14 cellular contexts compared by ENCODE assay signal in genomic region chr13:110232756-110233155, GRCh38.
DNase-seq lines count a peak whose midpoint lies in the region; ATAC-seq, FAIRE-seq and TF ChIP-seq lines count a peak whose summit lies in the region.
"Had no signal": no experiment of that assay in that cellular context is flagged by ENCODE, and none has a peak within 500 bp of the region (broad histone marks: within the 10 kb centered on the region; RNA-seq: fewer than 3 reads in every experiment).

No MANE protein-coding gene starts in this region.

- H3K9me3 ChIP-seq in astrocyte (ENCODE audit: insufficient read depth, low read depth, low read length) (no peaks in the 10 kb centered on the region), right atrium auricular region (no peaks in the 10 kb centered on the region)

- no peaks in the 10 kb centered on the region for H3K9me3 Mint-ChIP-seq in astrocyte (ENCODE audit: unreplicated experiment)
- H3K9me3 Mint-ChIP-seq: activated B cell treated with CpG ODN at 0.5 μM for 24 hours; central memory CD8-positive, alpha-beta T cell; stimulated activated naive B cell treated with anti-CD40 and anti-IgM and Interleukin-4, amounts not matched to agents 10 μg/mL and 1 μg/mL and 100 μg/mL, for 72 hours had no signal

- peak overlapping the region; percentile 41 for H3K9ac ChIP-seq in astrocyte (ENCODE audit: low read length)

- H3K4me2 ChIP-seq in astrocyte (ENCODE audit: low read length): peak overlapping the region; percentile 36
- H3K4me2 ChIP-seq: hepatocyte had no signal

- peak; percentile 54 for DNase-seq in AG20443 (ENCODE audit: low spot score)
- DNase-seq in astrocyte (ENCODE audit: low read depth): no peak
- no peak for DNase-seq in right atrium auricular region (ENCODE audit: low spot score)
- DNase-seq in skeletal muscle cell (ENCODE audit: low read depth): peak; percentile 85
- no peak for DNase-seq in SW 1271 (lab: John Stamatoyannopoulos, UW)
- DNase-seq in cortex of kidney (lab: John Stamatoyannopoulos, UW): no peak
- no peak for DNase-seq in iPS-NIHi7 (ENCODE audit: extremely low spot score)
- DNase-seq: activated B cell treated with CpG ODN at 0.5 μM for 24 hours; AML-193; DMS79 treated with DMSO at 0.1 percent for 48 hours; stimulated activated naive B cell treated with anti-CD40 and anti-IgM and Interleukin-4, amounts not matched to agents 10 μg/mL and 1 μg/mL and 100 μg/mL, for 72 hours had no signal

- peaks cover 86% of the 10 kb centered on the region for H4K20me1 ChIP-seq in astrocyte (ENCODE audit: insufficient read depth, low read length)

- H3K79me2 ChIP-seq in astrocyte (ENCODE audit: insufficient read depth, low read length): peaks cover 89% of the 10 kb centered on the region

- H3K27ac Mint-ChIP-seq in astrocyte (ENCODE audit: unreplicated experiment): no peak overlapping the region
- H3K27ac Mint-ChIP-seq: activated B cell treated with CpG ODN at 0.5 μM for 24 hours; stimulated activated naive B cell treated with anti-CD40 and anti-IgM and Interleukin-4, amounts not matched to agents 10 μg/mL and 1 μg/mL and 100 μg/mL, for 72 hours had no signal

- H3K36me3 ChIP-seq in astrocyte (ENCODE audit: insufficient read depth, low read length) (peaks cover 20% of the 10 kb centered on the region), right atrium auricular region (peaks cover 17% of the 10 kb centered on the region)

- H3K27me3 ChIP-seq in astrocyte (ENCODE audit: insufficient read depth, low read length): no peaks in the 10 kb centered on the region
- H3K27me3 ChIP-seq in right atrium auricular region: no peaks in the 10 kb centered on the region
- H3K27me3 ChIP-seq: hepatocyte had no signal

- H3K4me1 Mint-ChIP-seq in astrocyte (ENCODE audit: low read depth, unreplicated experiment): peaks cover 27% of the 10 kb centered on the region
- H3K4me1 Mint-ChIP-seq: activated B cell treated with CpG ODN at 0.5 μM for 24 hours; central memory CD8-positive, alpha-beta T cell; stimulated activated naive B cell treated with anti-CD40 and anti-IgM and Interleukin-4, amounts not matched to agents 10 μg/mL and 1 μg/mL and 100 μg/mL, for 72 hours had no signal

- H3K27me3 Mint-ChIP-seq in astrocyte (ENCODE audit: low read depth, unreplicated experiment): no peaks in the 10 kb centered on the region

- H3K4me1 ChIP-seq in astrocyte (ENCODE audit: insufficient read depth, low read length): peaks cover 23% of the 10 kb centered on the region
- peaks cover 0 to 85% of the 10 kb centered on the region in 2 donors for H3K4me1 ChIP-seq in right atrium auricular region

- H3K36me3 Mint-ChIP-seq in astrocyte (ENCODE audit: low read depth, unreplicated experiment): peaks cover 31% of the 10 kb centered on the region
- H3K36me3 Mint-ChIP-seq: stimulated activated naive B cell treated with anti-CD40 and anti-IgM and Interleukin-4, amounts not matched to agents 10 μg/mL and 1 μg/mL and 100 μg/mL, for 72 hours had no signal

- no peak for TF ChIP-seq CTCF in astrocyte (IDR thresholded peaks at IDR 0.05; ENCODE audit: insufficient read depth, low read depth, low read length)
- no peak for TF ChIP-seq CTCF in right atrium auricular region (IDR thresholded peaks at IDR 0.05)

- no peak overlapping the region for H3K4me3 ChIP-seq in astrocyte (ENCODE audit: insufficient read depth, low read depth, low read length)
- no peak overlapping the region for H3K4me3 ChIP-seq in right atrium auricular region
- H3K4me3 ChIP-seq in skeletal muscle cell (ENCODE audit: low read depth, low read length): peak overlapping the region; percentile 24
- H3K4me3 ChIP-seq: hepatocyte had no signal

- H3K4me3 Mint-ChIP-seq in astrocyte (ENCODE audit: unreplicated experiment): no peak overlapping the region
- H3K4me3 Mint-ChIP-seq: activated B cell treated with CpG ODN at 0.5 μM for 24 hours; central memory CD8-positive, alpha-beta T cell; stimulated activated naive B cell treated with anti-CD40 and anti-IgM and Interleukin-4, amounts not matched to agents 10 μg/mL and 1 μg/mL and 100 μg/mL, for 72 hours had no signal

- FAIRE-seq in astrocyte (lab: Jason Lieb, UNC): no peak

- no peak overlapping the region for H2AFZ ChIP-seq in astrocyte (ENCODE audit: low read depth, low read length)
- H2AFZ ChIP-seq: hepatocyte had no signal

- H3K27ac ChIP-seq in astrocyte (ENCODE audit: low read depth, low read length) (peak overlapping the region; percentile 65), right atrium auricular region (peak overlapping the region; percentile 70 to 86)
- H3K27ac ChIP-seq: hepatocyte had no signal

- ATAC-seq in GM18909 (IDR thresholded peaks at IDR 0.05; ENCODE audit: poor library complexity, unreplicated experiment): no peak
- ATAC-seq: stimulated activated naive B cell treated with anti-CD40 and anti-IgM and Interleukin-4, amounts not matched to agents 10 μg/mL and 1 μg/mL and 100 μg/mL, for 72 hours had no signal

Comparison
In these comparisons a context has a peak if more than half of its experiments do, and no peak if none do; other contexts are left out.
1. DNase-seq: peak in AG20443 (single experiment) and skeletal muscle cell (single experiment); none in astrocyte (single experiment), right atrium auricular region (single experiment), SW 1271 (0 of 2), cortex of kidney (single experiment) and iPS-NIHi7 (single experiment).